In genomic region chr1:231931846-231932454, GRCh38 we compare ENCODE assay signal across 9 cellular contexts.
DNase-seq lines count a peak whose midpoint lies in the region; ATAC-seq and TF ChIP-seq lines count a peak whose summit lies in the region.
"Had no signal": no experiment of that assay in that cellular context is flagged by ENCODE, and none has a peak within 500 bp of the region (broad histone marks: within the 10 kb centered on the region; RNA-seq: fewer than 3 reads in every experiment).

No MANE protein-coding gene starts in this region.

- no peak overlapping the region for H3K4me2 ChIP-seq in SK-N-SH

- CTCF ChIA-PET in SK-N-SH (lab: Yijun Ruan, JAX), result interaction anchor here (0.7 to 1.5 kb wide), 6 partner anchors 9 to 821 kb away, joined by 3 to 5 read pairs (median 3); no protein-coding TSS in a partner anchor

- H3K79me2 ChIP-seq in SK-N-SH (ENCODE audit: insufficient read depth), result no peaks in the 10 kb centered on the region

- no peak for TF ChIP-seq POLR2A in esophagus muscularis mucosa (IDR thresholded peaks at IDR 0.05; ENCODE audit: low read depth)

- TF ChIP-seq RAD21 in SK-N-SH (IDR thresholded peaks at IDR 0.05; ENCODE audit: low read length), result no peak

- H3K27ac ChIP-seq in SK-N-SH (ENCODE audit: low read depth in 2 of 2, low read length in 1 of 2) (no peak overlapping the region), esophagus muscularis mucosa (replicated peaks in 1 of 4) (no peak overlapping the region), right cardiac atrium (ENCODE audit: low read length) (no peak overlapping the region)

- H4K20me1 ChIP-seq in SK-N-SH (ENCODE audit: insufficient read depth), result no peaks in the 10 kb centered on the region

- H3K9me2 ChIP-seq in SK-N-SH, result no peaks in the 10 kb centered on the region

- no peaks in the 10 kb centered on the region for H3K9me3 ChIP-seq in SK-N-SH
- peaks cover 0 to 11% (median 3%) of the 10 kb centered on the region in 4 donors for H3K9me3 ChIP-seq in esophagus muscularis mucosa
- H3K9me3 ChIP-seq in right cardiac atrium (ENCODE audit: control insufficient read depth, low read length), result no peaks in the 10 kb centered on the region

- no peak for TF ChIP-seq EP300 in SK-N-SH (IDR thresholded peaks at IDR 0.05; ENCODE audit: borderline replicate concordance in 1 of 2, low read depth in 1 of 2, low read length in 1 of 2)
- no peak for TF ChIP-seq EP300 in esophagus muscularis mucosa (IDR thresholded peaks at IDR 0.05)

- ATAC-seq in SK-N-SH treated with all-trans-retinoic acid at 6 μM for 48 hours, result no peak
- ATAC-seq in HG03045 (IDR thresholded peaks at IDR 0.05; ENCODE audit: unreplicated experiment), result no peak
- no peak for ATAC-seq in right cardiac atrium

- intact Hi-C loops in esophagus muscularis mucosa (cut with DNase I) (no loop called here), right cardiac atrium (cut with DNase I) (loop anchor here in 1 of 4 donors (10.0 kb wide), 1 partner anchor 67 kb away; no protein-coding TSS in a partner anchor)

- POLR2A ChIA-PET in SK-N-SH (lab: Yijun Ruan, JAX), result no interaction called here

- TF ChIP-seq CTCF in SK-N-SH (IDR thresholded peaks at IDR 0.05) (peak; percentile 62), esophagus muscularis mucosa (IDR thresholded peaks at IDR 0.05) (peak in 1 of 3 experiments; percentile 38)

- H2AFZ ChIP-seq in SK-N-SH (ENCODE audit: low read depth), result no peak overlapping the region

- H3F3A ChIP-seq in SK-N-SH (replicated peaks; ENCODE audit: insufficient read depth), result no peaks in the 10 kb centered on the region

- 75% methylated on average over 4 of the region's 4 CpGs for WGBS in SK-N-SH (ENCODE audit: low lambda C conversion rate)
- 60% methylated on average over 4 of the region's 4 CpGs for WGBS in esophagus muscularis mucosa
- 87% methylated on average over 4 of the region's 4 CpGs for WGBS in right cardiac atrium

- H3K36me3 ChIP-seq in SK-N-SH (replicated peaks in 1 of 2; ENCODE audit: control insufficient read depth in 1 of 2, insufficient read depth in 2 of 2, low read length in 1 of 2), result no peaks in the 10 kb centered on the region
- no peaks in the 10 kb centered on the region for H3K36me3 ChIP-seq in esophagus muscularis mucosa

- peaks cover 0 to 47% of the 10 kb centered on the region in 2 experiments; a peak in 3 of 4 replicates for H3K4me1 ChIP-seq in SK-N-SH (ENCODE audit: control insufficient read depth in 1 of 2, insufficient read depth in 2 of 2, low read depth in 1 of 2, low read length in 1 of 2)
- H3K4me1 ChIP-seq in esophagus muscularis mucosa, result peaks cover 18 to 60% (median 25%) of the 10 kb centered on the region in 4 donors
- peaks cover 44% of the 10 kb centered on the region for H3K4me1 ChIP-seq in right cardiac atrium (ENCODE audit: control insufficient read depth, insufficient read depth, low read length)

- H3K27me3 ChIP-seq in SK-N-SH (ENCODE audit: insufficient read depth) (no peaks in the 10 kb centered on the region), esophagus muscularis mucosa (no peaks in the 10 kb centered on the region), right cardiac atrium (ENCODE audit: control insufficient read depth, insufficient read depth) (no peaks in the 10 kb centered on the region)

- DNase-seq in SK-N-SH (no peak), T follicular helper cell (ENCODE audit: low read depth) (peak; percentile 4), esophagus muscularis mucosa (ENCODE audit: extremely low spot score) (peak; percentile 5), NCI-H2171 (lab: John Stamatoyannopoulos, UW) (no peak), right cardiac atrium (no peak)
- DNase-seq in stimulated activated CD4-positive, alpha-beta T cell treated with anti-CD3 and anti-CD28 coated beads, TNF-alpha, amount 100 ng/mL, for 48 hours (ENCODE audit: low read depth in 3 of 3), result peak; percentile 17 to 32 (median 23)

- H3K4me3 ChIP-seq in SK-N-SH (ENCODE audit: low read depth in 2 of 2, low read length in 1 of 2) (no peak overlapping the region), esophagus muscularis mucosa (no peak overlapping the region), right cardiac atrium (ENCODE audit: low read length) (no peak overlapping the region)
- H3K4me3 ChIP-seq: skin epidermis had no signal

- H3K9ac ChIP-seq in SK-N-SH, result no peak overlapping the region

TF ChIP-seq in SK-N-SH, 30 proteins besides CTCF, POLR2A, EP300 and RAD21 (continues in another document):
- TF ChIP-seq FOXM1 (IDR thresholded peaks at IDR 0.05; ENCODE audit: low read depth), result no peak
- TF ChIP-seq FOSL2 (IDR thresholded peaks at IDR 0.05; ENCODE audit: borderline replicate concordance, low read depth), result no peak
- no peak for TF ChIP-seq USF1 (IDR thresholded peaks at IDR 0.05; ENCODE audit: borderline replicate concordance, low read depth)
- no peak for TF ChIP-seq GATA2 (CRISPR knock-in tag; IDR thresholded peaks at IDR 0.05)
- TF ChIP-seq SIN3A (IDR thresholded peaks at IDR 0.05; ENCODE audit: borderline replicate concordance, low read depth, low read length), result no peak
- no peak for TF ChIP-seq NRF1 (IDR thresholded peaks at IDR 0.05; ENCODE audit: low read depth, low read length)
- TF ChIP-seq POLR2AphosphoS5 (IDR thresholded peaks at IDR 0.05; ENCODE audit: low read depth, low read length), result no peak
- TF ChIP-seq RFX5 (IDR thresholded peaks at IDR 0.05; ENCODE audit: low read length), result no peak
- no peak for TF ChIP-seq MAX (IDR thresholded peaks at IDR 0.05; ENCODE audit: low read depth)
- TF ChIP-seq, protein P1, sequence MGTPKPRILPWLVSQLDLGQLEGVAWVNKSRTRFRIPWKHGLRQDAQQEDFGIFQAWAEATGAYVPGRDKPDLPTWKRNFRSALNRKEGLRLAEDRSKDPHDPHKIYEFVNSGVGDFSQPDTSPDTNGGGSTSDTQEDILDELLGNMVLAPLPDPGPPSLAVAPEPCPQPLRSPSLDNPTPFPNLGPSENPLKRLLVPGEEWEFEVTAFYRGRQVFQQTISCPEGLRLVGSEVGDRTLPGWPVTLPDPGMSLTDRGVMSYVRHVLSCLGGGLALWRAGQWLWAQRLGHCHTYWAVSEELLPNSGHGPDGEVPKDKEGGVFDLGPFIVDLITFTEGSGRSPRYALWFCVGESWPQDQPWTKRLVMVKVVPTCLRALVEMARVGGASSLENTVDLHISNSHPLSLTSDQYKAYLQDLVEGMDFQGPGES (IDR thresholded peaks at IDR 0.05; ENCODE audit: low read depth, low read length), result no peak
- no peak for TF ChIP-seq ELF1 (IDR thresholded peaks at IDR 0.05)
- TF ChIP-seq TEAD4 (IDR thresholded peaks at IDR 0.05; ENCODE audit: borderline replicate concordance, insufficient read depth), result no peak
- no peak for TF ChIP-seq JUND (IDR thresholded peaks at IDR 0.05)
- no peak for TF ChIP-seq MEF2A (IDR thresholded peaks at IDR 0.05; ENCODE audit: borderline replicate concordance, low read depth)

TF ChIP-seq in SK-N-SH treated with all-trans-retinoic acid at 6 μM for 48 hours, 23 proteins besides CTCF, POLR2A, EP300 and RAD21:
- TF ChIP-seq TOX (CRISPR knock-in tag; IDR thresholded peaks at IDR 0.05; ENCODE audit: borderline replicate concordance) (no peak), GLIS3 (CRISPR knock-in tag; IDR thresholded peaks at IDR 0.05) (no peak)

Comparison
In these comparisons a context has a peak if more than half of its experiments do, and no peak if none do; other contexts are left out.
1. DNase-seq: peak in T follicular helper cell (single experiment), esophagus muscularis mucosa (single experiment) and stimulated activated CD4-positive, alpha-beta T cell treated with anti-CD3 and anti-CD28 coated beads, TNF-alpha, amount 100 ng/mL, for 48 hours (3 of 3); none in SK-N-SH (single experiment), NCI-H2171 (single experiment) and right cardiac atrium (0 of 3).